Comparison of ENCODE assay signal across 23 cellular contexts in the genomic region with DNA sequence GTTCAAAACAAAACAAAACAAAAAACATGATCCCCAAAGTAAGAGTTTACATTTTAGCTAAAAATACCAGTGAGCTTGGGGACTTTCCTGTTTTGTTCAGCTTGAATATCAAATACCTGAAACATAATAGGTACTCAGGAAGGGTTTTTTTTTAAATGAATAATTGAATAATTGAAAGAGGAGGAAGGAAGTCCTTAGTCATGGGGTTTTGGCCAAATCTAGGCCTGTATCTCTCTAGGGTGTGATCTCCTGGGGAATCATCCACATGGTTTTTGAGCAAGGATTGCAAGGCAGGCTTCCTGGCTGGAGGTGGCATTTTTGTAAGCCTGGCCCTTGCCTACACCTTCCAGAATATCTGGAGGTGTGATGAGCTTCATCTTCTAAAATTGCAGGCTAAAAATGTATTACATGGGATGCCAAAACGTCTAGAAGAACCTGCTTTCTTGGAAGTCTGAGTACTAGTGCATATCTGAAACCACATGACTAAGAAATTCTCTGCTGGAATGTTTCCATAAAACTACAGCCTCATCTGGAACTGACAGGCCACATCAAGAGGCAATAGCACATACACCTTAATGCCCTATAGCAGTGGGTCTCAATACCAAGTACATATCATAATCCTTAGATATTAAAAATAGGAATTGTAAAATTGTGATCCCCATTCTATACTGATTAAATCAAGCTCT. TPM values are rescaled to one million over a fixed set of nuclear protein-coding genes. Genes with fewer than 3 reads are reported as not detected.
DNase-seq lines count a peak whose midpoint lies in the region; ATAC-seq, FAIRE-seq and TF ChIP-seq lines count a peak whose summit lies in the region.
"Had no signal": no experiment of that assay in that cellular context is flagged by ENCODE, and none has a peak within 500 bp of the region (broad histone marks: within the 10 kb centered on the region; RNA-seq: fewer than 3 reads in every experiment).

No MANE protein-coding gene starts in this region.

- H3K9me1 ChIP-seq in keratinocyte (ENCODE audit: control insufficient read depth, extremely low read depth, insufficient read depth, low read length), result no peaks in the 10 kb centered on the region

- peak overlapping the region; percentile 14; the same call in 1 of the 2 replicates for H3K4me2 ChIP-seq in MM.1S (ENCODE audit: low read depth, low read length)
- peak overlapping the region; percentile 35; the same call in 1 of the 2 replicates for H3K4me2 ChIP-seq in OCI-LY3 (ENCODE audit: low read length)
- H3K4me2 ChIP-seq in keratinocyte (ENCODE audit: control insufficient read depth, extremely low read depth, insufficient read depth, low read depth, low read length), result no peak overlapping the region

- TF ChIP-seq POLR2A in upper lobe of left lung (IDR thresholded peaks at IDR 0.05), result no peak
- no peak for TF ChIP-seq POLR2A in lower leg skin (IDR thresholded peaks at IDR 0.05)
- TF ChIP-seq POLR2A in uterus (IDR thresholded peaks at IDR 0.05), result no peak

- 23 to 44% methylated on average over 1 of the region's 1 CpG for WGBS in upper lobe of left lung, 2 donors
- WGBS in lower leg skin, 2 donors, result 35 to 50% methylated on average over 1 of the region's 1 CpG

- ATAC-seq in upper lobe of left lung (ENCODE audit: low FRiP score in 2 of 2), result no peak

- DNase-seq in MM.1S, result peak; percentile 41
- peak; percentile 45 for DNase-seq in epithelial cell of esophagus (ENCODE audit: low read depth)
- no peak for DNase-seq in keratinocyte (ENCODE audit: low read depth, low spot score)
- no peak for DNase-seq in upper lobe of left lung
- no peak for DNase-seq in lower leg skin (ENCODE audit: low spot score in 2 of 2)
- DNase-seq in NCI-H187 treated with DMSO at 0.1 percent for 48 hours (lab: John Stamatoyannopoulos, UW), result no peak
- no peak for DNase-seq in uterus
- DNase-seq: AML-193; CD4-positive, alpha-beta T cell; DMS153; DMS79; GDM1; GM23248 had no signal

- no peaks in the 10 kb centered on the region for H3F3A ChIP-seq in MM.1S (ENCODE audit: insufficient read depth, low read length)

- H3K36me3 ChIP-seq in MM.1S (replicated peaks; ENCODE audit: insufficient read depth, low read length), result no peaks in the 10 kb centered on the region
- peaks cover 18% of the 10 kb centered on the region for H3K36me3 ChIP-seq in OCI-LY3 (replicated peaks; ENCODE audit: low read depth, low read length)
- H3K36me3 ChIP-seq in keratinocyte (ENCODE audit: control insufficient read depth in 2 of 2, extremely low read depth in 1 of 2, insufficient read depth in 2 of 2, low read length in 2 of 2), result no peaks in the 10 kb centered on the region
- no peaks in the 10 kb centered on the region for H3K36me3 ChIP-seq in upper lobe of left lung
- H3K36me3 ChIP-seq in uterus, result no peaks in the 10 kb centered on the region
- H3K36me3 ChIP-seq: HAP-1 had no signal

- no peaks in the 10 kb centered on the region for H3K9me2 ChIP-seq in MM.1S (replicated peaks; ENCODE audit: insufficient read depth, low read length)

- H3K9ac ChIP-seq in MM.1S (ENCODE audit: low read length) (no peak overlapping the region), OCI-LY3 (ENCODE audit: low read length) (0 out of 2 replicates have a peak overlapping the region, but pooled peaks have one; percentile 5), keratinocyte (ENCODE audit: control insufficient read depth, extremely low read depth, insufficient read depth, low read length) (no peak overlapping the region)
- H3K9ac ChIP-seq: GM23248 had no signal

- H3K27me3 ChIP-seq in MM.1S (replicated peaks; ENCODE audit: insufficient read depth, low read length), result no peaks in the 10 kb centered on the region
- H3K27me3 ChIP-seq in OCI-LY3 (ENCODE audit: low read depth, low read length), result no peaks in the 10 kb centered on the region
- no peaks in the 10 kb centered on the region for H3K27me3 ChIP-seq in keratinocyte (ENCODE audit: control insufficient read depth, extremely low read depth, insufficient read depth, low read length)
- no peaks in the 10 kb centered on the region for H3K27me3 ChIP-seq in upper lobe of left lung
- no peaks in the 10 kb centered on the region for H3K27me3 ChIP-seq in uterus

- TF ChIP-seq CTCF in MM.1S (IDR thresholded peaks at IDR 0.05; ENCODE audit: low read length) (no peak), OCI-LY3 (IDR thresholded peaks at IDR 0.05; ENCODE audit: low read depth, low read length) (no peak), epithelial cell of esophagus (IDR thresholded peaks at IDR 0.05; ENCODE audit: insufficient read depth, low read depth, low read length, missing control alignments) (no peak), keratinocyte (optimal IDR thresholded peaks at IDR 0.05 in 1 of 3, IDR thresholded peaks at IDR 0.05 in 1 of 3, conservative IDR thresholded peaks at IDR 0.05 in 1 of 3; ENCODE audit: extremely low read depth in 1 of 3, insufficient read depth in 2 of 3, low read length in 3 of 3) (no peak), upper lobe of left lung (IDR thresholded peaks at IDR 0.05) (no peak), lower leg skin (IDR thresholded peaks at IDR 0.05) (no peak), uterus (IDR thresholded peaks at IDR 0.05) (no peak)

- H3K4me3 ChIP-seq in MM.1S (ENCODE audit: low read length) (no peak overlapping the region), OCI-LY3 (ENCODE audit: low read length) (no peak overlapping the region), epithelial cell of esophagus (ENCODE audit: low read length) (no peak overlapping the region), keratinocyte (ENCODE audit: control insufficient read depth in 2 of 3, extremely low read depth in 1 of 3, insufficient read depth in 2 of 3, low read depth in 1 of 3, low read length in 3 of 3) (no peak overlapping the region), upper lobe of left lung (no peak overlapping the region), lower leg skin (ENCODE audit: low read depth, poor library complexity, severe bottlenecking) (no peak overlapping the region), uterus (no peak overlapping the region)
- H3K4me3 ChIP-seq: GM23248, HAP-1 had no signal

- H3K4me1 ChIP-seq in MM.1S (ENCODE audit: low read length), result peaks cover 15% of the 10 kb centered on the region
- peaks cover 26% of the 10 kb centered on the region for H3K4me1 ChIP-seq in OCI-LY3 (ENCODE audit: low read length)
- peaks cover 15% of the 10 kb centered on the region for H3K4me1 ChIP-seq in keratinocyte (ENCODE audit: control insufficient read depth, extremely low read depth, insufficient read depth, low read length)
- H3K4me1 ChIP-seq in upper lobe of left lung, result no peaks in the 10 kb centered on the region
- H3K4me1 ChIP-seq in uterus, result no peaks in the 10 kb centered on the region
- H3K4me1 ChIP-seq: HAP-1 had no signal

- intact Hi-C loops in lower leg skin (cut with DNase I; ENCODE audit: low total_unique reads), result no loop called here
- intact Hi-C loops in uterus (cut with DNase I; ENCODE audit: low total_unique reads), result no loop called here

- FAIRE-seq in keratinocyte (lab: Jason Lieb, UNC), result peak; percentile 66
- FAIRE-seq: GM12892, GM18507 had no signal

- H2AFZ ChIP-seq in MM.1S (ENCODE audit: low read length) (peak overlapping the region; percentile 37), OCI-LY3 (ENCODE audit: low read depth, low read length) (peak overlapping the region; percentile 8; the same call in 1 of the 2 replicates), keratinocyte (ENCODE audit: control insufficient read depth, low read length) (peak overlapping the region; percentile 57)
- H2AFZ ChIP-seq: GM23248 had no signal

- dilution Hi-C loops in keratinocyte (cut with MboI; ENCODE audit: extremely low pct_ligation_motif_present, low sequenced_read_pairs), result no loop called here

- H3K9me3 ChIP-seq in MM.1S (replicated peaks; ENCODE audit: insufficient read depth, low read length) (no peaks in the 10 kb centered on the region), OCI-LY3 (ENCODE audit: insufficient read depth, low read length) (peaks cover 5% of the 10 kb centered on the region; the same call in 1 of the 2 replicates), keratinocyte (ENCODE audit: control insufficient read depth, low read depth, low read length) (peaks cover 4% of the 10 kb centered on the region), upper lobe of left lung (peaks cover 6 to 11% (median 9%) of the 10 kb centered on the region in 4 donors), uterus (no peaks in the 10 kb centered on the region)
- H3K9me3 ChIP-seq: HAP-1 had no signal

- peak overlapping the region; percentile 19; the same call in 1 of the 2 replicates for H3K27ac ChIP-seq in MM.1S (ENCODE audit: low read length)
- H3K27ac ChIP-seq in OCI-LY3 (ENCODE audit: low read length), result peak overlapping the region; percentile 77
- peak overlapping the region; percentile 41 for H3K27ac ChIP-seq in keratinocyte (ENCODE audit: control insufficient read depth, insufficient read depth, low read length)
- H3K27ac ChIP-seq in upper lobe of left lung, result no peak overlapping the region
- H3K27ac ChIP-seq in uterus, result no peak overlapping the region
- H3K27ac ChIP-seq: C4-2B, GM23248, HL-60 had no signal

- H3K79me2 ChIP-seq in MM.1S (ENCODE audit: low read length) (no peaks in the 10 kb centered on the region), OCI-LY3 (ENCODE audit: low read length) (no peaks in the 10 kb centered on the region), keratinocyte (ENCODE audit: control insufficient read depth, insufficient read depth, low read length) (no peaks in the 10 kb centered on the region)

- H4K20me1 ChIP-seq in MM.1S (ENCODE audit: insufficient read depth, low read length), result no peaks in the 10 kb centered on the region
- H4K20me1 ChIP-seq in OCI-LY3 (ENCODE audit: insufficient read depth, low read length), result no peaks in the 10 kb centered on the region
- H4K20me1 ChIP-seq in keratinocyte (ENCODE audit: control insufficient read depth, extremely low read depth, insufficient read depth, low read length), result no peaks in the 10 kb centered on the region

- no peak for TF ChIP-seq EP300 in upper lobe of left lung (IDR thresholded peaks at IDR 0.05)

RNA-seq across cellular contexts. Expression of gene C9, which starts 10.4 kb away (rescaled TPM):
- 0.04 TPM in 1 of 3 replicates, not detected in the others for polyA plus RNA-seq in keratinocyte
- polyA plus RNA-seq in keratinocyte (2011; ENCODE audit: low read depth), result not detected
- 0.02 TPM in 1 of 2 replicates, not detected in the other for polyA plus RNA-seq in keratinocyte (2011; cell fraction: cytosol; rRNA removed)
- polyA plus RNA-seq in keratinocyte (2011; cell fraction: nucleus; rRNA removed), result 0.10 and 0.32 TPM in 2 replicates
- not detected in 2 replicates for polyA plus RNA-seq in keratinocyte (2012; ENCODE audit: low replicate concordance)
- not detected in 3 replicates for polyA minus RNA-seq in keratinocyte
- polyA minus RNA-seq in keratinocyte (2011; cell fraction: cytosol; rRNA and poly(A)+ RNA removed), result not detected
- not detected in 2 replicates for polyA minus RNA-seq in keratinocyte (2011; cell fraction: nucleus; rRNA and poly(A)+ RNA removed)
- under 1 TPM in 2 of 6 donors, not detected in 4; 0.31 to 0.51 TPM for total RNA-seq in upper lobe of left lung
- not detected for total RNA-seq in lower leg skin
- total RNA-seq in uterus, result not detected
- total RNA-seq: CD4-positive, alpha-beta T cell; Daoy; GM23248; H4; HT1080 had no signal
- polyA plus RNA-seq: BJ, GM23248 had no signal

Comparison
In these comparisons a context has a peak if more than half of its experiments do, and no peak if none do; other contexts are left out.
1. DNase-seq: peak in MM.1S (single experiment) and epithelial cell of esophagus (single experiment); none in keratinocyte (single experiment), upper lobe of left lung (0 of 2), lower leg skin (0 of 2), NCI-H187 treated with DMSO at 0.1 percent for 48 hours (single experiment) and uterus (0 of 2).
2. H3K27ac ChIP-seq: peak in MM.1S (single experiment), OCI-LY3 (single experiment) and keratinocyte (single experiment); none in upper lobe of left lung (0 of 4) and uterus (0 of 2).
3. Peak in every context shown above with its lines, with median percentiles within 50 percentile points of each other: H2AFZ ChIP-seq.